In genomic region chr17:42111901-42112551, GRCh38 we compare ENCODE assay signal across 8 cellular contexts. TPM values are rescaled to one million over a fixed set of nuclear protein-coding genes. Genes with fewer than 3 reads are reported as not detected.
DNase-seq lines count a peak whose midpoint lies in the region; ATAC-seq and TF ChIP-seq lines count a peak whose summit lies in the region.

No MANE protein-coding gene starts in this region.

- no peak for TF ChIP-seq CTCF in gastrocnemius medialis (IDR thresholded peaks at IDR 0.05 in 4 of 5, conservative IDR thresholded peaks at IDR 0.05 in 1 of 5)

- peaks cover 38% of the 10 kb centered on the region for H3K36me3 Mint-ChIP-seq in activated CD8-positive, alpha-beta memory T cell treated with anti-CD3 and anti-CD28 coated beads, Interleukin-2, amount 10 ng/mL, durations not matched to agents 7 days and 5 days

- H3K27ac ChIP-seq in gastrocnemius medialis: peak overlapping the region; percentile 85 to 93 (median 87)

- intact Hi-C loops in gastrocnemius medialis (cut with DNase I; ENCODE audit: low total_unique reads): loop anchor here (2.0 kb wide), 1 partner anchor 145 kb away; the partner anchor contains the start of gene CNP

- no peak for TF ChIP-seq POLR2A in gastrocnemius medialis (IDR thresholded peaks at IDR 0.05)
- TF ChIP-seq POLR2A in GM18505 (IDR thresholded peaks at IDR 0.05; ENCODE audit: borderline replicate concordance, extremely low read depth, insufficient read depth, insufficient read length): no peak

- no peaks in the 10 kb centered on the region for H3K9me3 Mint-ChIP-seq in activated CD8-positive, alpha-beta memory T cell treated with anti-CD3 and anti-CD28 coated beads, Interleukin-2, amount 10 ng/mL, durations not matched to agents 7 days and 5 days (ENCODE audit: low read depth)

- H3K9me3 ChIP-seq in gastrocnemius medialis: no peaks in the 10 kb centered on the region

- H3K4me3 Mint-ChIP-seq in activated CD8-positive, alpha-beta memory T cell treated with anti-CD3 and anti-CD28 coated beads, Interleukin-2, amount 10 ng/mL, durations not matched to agents 7 days and 5 days: peak overlapping the region; percentile 91

- ATAC-seq in HG02973 (IDR thresholded peaks at IDR 0.05; ENCODE audit: unreplicated experiment): peak; percentile 3
- ATAC-seq in activated CD8-positive, alpha-beta memory T cell treated with anti-CD3 and anti-CD28 coated beads, Interleukin-2, amount 10 ng/mL, durations not matched to agents 7 days and 5 days: peak; percentile 11
- peak; percentile 42 to 46 for ATAC-seq in gastrocnemius medialis
- no peak for ATAC-seq in HG03378 (IDR thresholded peaks at IDR 0.05; ENCODE audit: unreplicated experiment)
- ATAC-seq in GM18505 (IDR thresholded peaks at IDR 0.05; ENCODE audit: unreplicated experiment): no peak

- peaks cover 0 to 9% of the 10 kb centered on the region in 2 donors for H3K36me3 ChIP-seq in gastrocnemius medialis

- CTCF ChIA-PET in activated CD8-positive, alpha-beta memory T cell treated with anti-CD3 and anti-CD28 coated beads, Interleukin-2, amount 10 ng/mL, durations not matched to agents 7 days and 5 days (lab: Charles Lee): interaction anchor here (0.6 to 16.2 kb wide), 14 partner anchors 8 to 330 kb away, joined by 3 to 117 read pairs (median 8); partner anchors contain the start of genes DNAJC7 and NKIRAS2

- in situ Hi-C loops in gastrocnemius medialis (cut with MboI; ENCODE audit: low sequenced_read_pairs in 4 of 4): loop anchor here (5.0 to 10.0 kb wide), 4 partner anchors 47 to 147 kb away; partner anchors contain the start of genes CNP (in 2 of the 4) and NKIRAS2 (in 2 of the 4)

- no peaks in the 10 kb centered on the region for H3K27me3 Mint-ChIP-seq in activated CD8-positive, alpha-beta memory T cell treated with anti-CD3 and anti-CD28 coated beads, Interleukin-2, amount 10 ng/mL, durations not matched to agents 7 days and 5 days

- H3K4me3 ChIP-seq in gastrocnemius medialis: peak overlapping the region; percentile 52 to 66 (median 64)

- H3K27me3 ChIP-seq in gastrocnemius medialis: no peaks in the 10 kb centered on the region

- peaks cover 16 to 20% of the 10 kb centered on the region in 2 donors for H3K4me1 ChIP-seq in gastrocnemius medialis

- H3K27ac Mint-ChIP-seq in activated CD8-positive, alpha-beta memory T cell treated with anti-CD3 and anti-CD28 coated beads, Interleukin-2, amount 10 ng/mL, durations not matched to agents 7 days and 5 days: peak overlapping the region; percentile 98

- H3K4me1 Mint-ChIP-seq in activated CD8-positive, alpha-beta memory T cell treated with anti-CD3 and anti-CD28 coated beads, Interleukin-2, amount 10 ng/mL, durations not matched to agents 7 days and 5 days: peaks cover 59% of the 10 kb centered on the region

- peak; percentile 75 for DNase-seq in ELR (ENCODE audit: low read depth)
- DNase-seq in activated CD8-positive, alpha-beta memory T cell treated with anti-CD3 and anti-CD28 coated beads, Interleukin-2, amount 10 ng/mL, durations not matched to agents 7 days and 5 days: peak; percentile 69
- DNase-seq in glomerular visceral epithelial cell (ENCODE audit: extremely low spot score): peak; percentile 47
- no peak for DNase-seq in gastrocnemius medialis
- no peak for DNase-seq in NK-92 (lab: John Stamatoyannopoulos, UW; ENCODE audit: unreplicated experiment)

RNA-seq across cellular contexts. Expression of gene DHX58, which starts 0.5 kb away (rescaled TPM):
- total RNA-seq in activated CD8-positive, alpha-beta memory T cell treated with anti-CD3 and anti-CD28 coated beads, Interleukin-2, amount 10 ng/mL, durations not matched to agents 7 days and 5 days: 100 to 1,000 TPM in 1 of 2 experiments, 10 to 100 TPM in 1; 65.8 to 105 TPM
- 1 to 10 TPM; 1.1 to 4.4 (median 3.1) TPM for total RNA-seq in gastrocnemius medialis

RNA-seq across cellular contexts. Expression of gene KAT2A, which starts 9.1 kb away (rescaled TPM):
- total RNA-seq in activated CD8-positive, alpha-beta memory T cell treated with anti-CD3 and anti-CD28 coated beads, Interleukin-2, amount 10 ng/mL, durations not matched to agents 7 days and 5 days: 10 to 100 TPM; 49.0 to 58.2 TPM
- 10 to 100 TPM in 1 of 4 donors, 1 to 10 TPM in 3; 1.8 to 15.0 (median 6.3) TPM for total RNA-seq in gastrocnemius medialis

RNA-seq across cellular contexts. Expression of gene HSPB9, which starts 10.6 kb away (rescaled TPM):
- total RNA-seq in activated CD8-positive, alpha-beta memory T cell treated with anti-CD3 and anti-CD28 coated beads, Interleukin-2, amount 10 ng/mL, durations not matched to agents 7 days and 5 days: under 1 TPM in 1 of 2 experiments, not detected in 1; 0.58 TPM
- not detected for total RNA-seq in gastrocnemius medialis

RNA-seq across cellular contexts. Expression of gene ZNF385C, which starts 13.8 kb away (rescaled TPM):
- under 1 TPM; 0.12 to 0.18 TPM for total RNA-seq in activated CD8-positive, alpha-beta memory T cell treated with anti-CD3 and anti-CD28 coated beads, Interleukin-2, amount 10 ng/mL, durations not matched to agents 7 days and 5 days
- under 1 TPM in 2 of 4 donors, not detected in 2; 0.26 to 0.78 TPM for total RNA-seq in gastrocnemius medialis

RNA-seq across cellular contexts. Expression of gene RAB5C, which starts 42.8 kb away (rescaled TPM):
- 10 to 100 TPM; 86.9 to 99.4 TPM for total RNA-seq in activated CD8-positive, alpha-beta memory T cell treated with anti-CD3 and anti-CD28 coated beads, Interleukin-2, amount 10 ng/mL, durations not matched to agents 7 days and 5 days
- 10 to 100 TPM; 33.0 to 42.5 (median 37.6) TPM for total RNA-seq in gastrocnemius medialis

Comparison
In these comparisons a context has a peak if more than half of its experiments do, and no peak if none do; other contexts are left out.
1. DNase-seq: peak in ELR (single experiment), activated CD8-positive, alpha-beta memory T cell treated with anti-CD3 and anti-CD28 coated beads, Interleukin-2, amount 10 ng/mL, durations not matched to agents 7 days and 5 days (single experiment) and glomerular visceral epithelial cell (single experiment); none in gastrocnemius medialis (0 of 2) and NK-92 (single experiment).
2. ATAC-seq: peak in HG02973 (single experiment), activated CD8-positive, alpha-beta memory T cell treated with anti-CD3 and anti-CD28 coated beads, Interleukin-2, amount 10 ng/mL, durations not matched to agents 7 days and 5 days (single experiment) and gastrocnemius medialis (2 of 2); none in HG03378 (single experiment) and GM18505 (single experiment).
3. RNA of gene DHX58, which starts 0.5 kb away (total RNA-seq): 65.8 to 105 TPM in activated CD8-positive, alpha-beta memory T cell treated with anti-CD3 and anti-CD28 coated beads, Interleukin-2, amount 10 ng/mL, durations not matched to agents 7 days and 5 days; 1.1 to 4.4 TPM in gastrocnemius medialis; every median in the first group is over 10 times any median in the second.